ENCODE assay signal across 9 cellular contexts in the genomic region with DNA sequence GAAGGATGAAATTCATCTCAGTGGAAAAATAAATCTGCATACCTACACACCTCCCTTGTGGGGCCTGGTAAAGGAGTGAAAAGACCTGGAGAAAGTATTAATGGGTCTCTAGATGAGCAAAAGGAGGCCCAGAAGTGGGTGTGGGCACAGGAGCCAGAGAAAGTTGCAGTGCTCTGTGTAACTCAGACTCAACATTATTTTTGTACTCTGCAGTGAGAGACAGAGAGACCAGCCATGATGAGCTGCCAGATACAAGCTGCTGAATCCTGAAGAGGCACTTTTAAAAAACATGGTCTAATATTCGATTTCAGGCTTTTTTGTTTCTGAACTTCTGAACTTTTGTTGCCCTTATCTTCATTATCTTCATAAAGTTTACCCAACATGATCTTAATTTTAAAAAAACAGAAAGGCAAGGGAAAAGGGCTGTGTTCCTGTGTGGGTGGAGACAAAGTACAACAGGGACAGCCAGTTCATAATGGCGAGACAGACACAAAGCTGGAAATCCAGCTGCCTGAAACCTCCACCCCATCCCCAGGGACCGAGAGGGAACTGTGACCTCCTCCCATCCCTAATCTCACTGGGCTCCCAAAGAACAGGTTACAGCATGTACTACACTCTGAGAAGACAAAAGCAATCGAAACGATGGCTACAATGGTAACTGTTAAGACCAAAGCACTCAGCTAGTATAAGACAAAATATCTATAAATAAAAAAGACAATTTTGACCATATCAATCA.
A peak's percentile ranks its signal among the peaks of the same experiment; 100 is the strongest.
DNase-seq lines count a peak whose midpoint lies in the region; ATAC-seq and TF ChIP-seq lines count a peak whose summit lies in the region.
"Had no signal": no experiment of that assay in that cellular context is flagged by ENCODE, and none has a peak within 500 bp of the region (broad histone marks: within the 10 kb centered on the region; RNA-seq: fewer than 3 reads in every experiment).

No MANE protein-coding gene starts in this region.

- peak; percentile 58 for DNase-seq in NCI-H748 (lab: John Stamatoyannopoulos, UW; ENCODE audit: unreplicated experiment)
- DNase-seq in NCI-H748 treated with DMSO at 0.1 percent for 48 hours (lab: John Stamatoyannopoulos, UW), result no peak
- DNase-seq in activated naive CD8-positive, alpha-beta T cell treated with anti-CD3 and anti-CD28 coated beads, Interleukin-2, amount 50 U/mL, for 24 hours, result no peak
- DNase-seq in left lobe of liver (ENCODE audit: low spot score), result no peak
- peak in 1 of 2 donors; percentile 40 for DNase-seq in tibial artery
- DNase-seq in GM19240 (ENCODE audit: insufficient read length, low spot score), result no peak
- DNase-seq in stimulated activated CD4-positive, alpha-beta T cell treated with anti-CD3 and anti-CD28 coated beads, Interleukin-4, amount 100 ng/mL, for 4 hours, result no peak
- DNase-seq in HCEC 1CT, result no peak
- DNase-seq: Kasumi-1 had no signal

- peak overlapping the region; percentile 24 for H3K27ac Mint-ChIP-seq in activated naive CD8-positive, alpha-beta T cell treated with anti-CD3 and anti-CD28 coated beads, Interleukin-2, amount 50 U/mL, for 24 hours

- H3K27me3 ChIP-seq in tibial artery, result no peaks in the 10 kb centered on the region

- no peaks in the 10 kb centered on the region for H3K27me3 Mint-ChIP-seq in activated naive CD8-positive, alpha-beta T cell treated with anti-CD3 and anti-CD28 coated beads, Interleukin-2, amount 50 U/mL, for 24 hours

- ATAC-seq in activated naive CD8-positive, alpha-beta T cell treated with anti-CD3 and anti-CD28 coated beads, Interleukin-2, amount 50 U/mL, for 24 hours, result no peak
- peak; percentile 69 for ATAC-seq in left lobe of liver

- peaks cover 11% of the 10 kb centered on the region for H3K9me3 Mint-ChIP-seq in activated naive CD8-positive, alpha-beta T cell treated with anti-CD3 and anti-CD28 coated beads, Interleukin-2, amount 50 U/mL, for 24 hours

- peaks cover 13% of the 10 kb centered on the region for H3K36me3 Mint-ChIP-seq in activated naive CD8-positive, alpha-beta T cell treated with anti-CD3 and anti-CD28 coated beads, Interleukin-2, amount 50 U/mL, for 24 hours (ENCODE audit: low read depth)

- no peaks in the 10 kb centered on the region for H3K36me3 ChIP-seq in tibial artery

- H3K4me3 ChIP-seq in tibial artery, result no peak overlapping the region

- H3K9me3 ChIP-seq in tibial artery, result no peaks in the 10 kb centered on the region

- H3K4me3 Mint-ChIP-seq in activated naive CD8-positive, alpha-beta T cell treated with anti-CD3 and anti-CD28 coated beads, Interleukin-2, amount 50 U/mL, for 24 hours, result no peak overlapping the region

- TF ChIP-seq CTCF in tibial artery (IDR thresholded peaks at IDR 0.05), result no peak

- H3K4me1 Mint-ChIP-seq in activated naive CD8-positive, alpha-beta T cell treated with anti-CD3 and anti-CD28 coated beads, Interleukin-2, amount 50 U/mL, for 24 hours, result peaks cover 76% of the 10 kb centered on the region

- H3K27ac ChIP-seq in tibial artery, result peak overlapping the region; percentile 64 to 73

- peaks cover 0 to 90% (median 21%) of the 10 kb centered on the region in 4 donors for H3K4me1 ChIP-seq in tibial artery

- intact Hi-C loops in tibial artery (cut with DNase I; ENCODE audit: low total_unique reads), result no loop called here
